8 cellular contexts compared by ENCODE assay signal in genomic region chr4:145179861-145180297, GRCh38. TPM values are rescaled to one million over a fixed set of nuclear protein-coding genes. Genes with fewer than 3 reads are reported as not detected.
DNase-seq lines count a peak whose midpoint lies in the region; ATAC-seq and TF ChIP-seq lines count a peak whose summit lies in the region.
"Not testable (repeated sequence)": the region's sequence is repeated elsewhere in the genome, so short reads cannot be mapped to it uniquely, and the experiment has no call there.

No MANE protein-coding gene starts in this region.

- peak overlapping the region; percentile 97 for H3K27ac Mint-ChIP-seq in activated CD4-positive, alpha-beta T cell treated with anti-CD3 and anti-CD28 coated beads, Interleukin-2, amount 10 ng/mL, durations not matched to agents 24 days and 14 days
- H3K27ac Mint-ChIP-seq in dendritic cell treated with granulocyte-macrophage colony-stimulating factor and Interleukin-4, amounts not matched to agents 40 ng/mL and 50 ng/mL, for 4 days = peak overlapping the region; percentile 89

- peak overlapping the region; percentile 86 for H3K4me3 ChIP-seq in AG04450 (ENCODE audit: low read depth, low read length)
- peak overlapping the region; percentile 83 for H3K4me3 ChIP-seq in psoas muscle

- not testable (repeated sequence) for TF ChIP-seq CTCF in AG04450 (IDR thresholded peaks at IDR 0.05; ENCODE audit: low read depth, low read length); psoas muscle (IDR thresholded peaks at IDR 0.05)

- H3K9me3 Mint-ChIP-seq in activated CD4-positive, alpha-beta T cell treated with anti-CD3 and anti-CD28 coated beads, Interleukin-2, amount 10 ng/mL, durations not matched to agents 24 days and 14 days; dendritic cell treated with granulocyte-macrophage colony-stimulating factor and Interleukin-4, amounts not matched to agents 40 ng/mL and 50 ng/mL, for 4 days: not testable (repeated sequence)

- H3K36me3 Mint-ChIP-seq in activated CD4-positive, alpha-beta T cell treated with anti-CD3 and anti-CD28 coated beads, Interleukin-2, amount 10 ng/mL, durations not matched to agents 24 days and 14 days (ENCODE audit: low read depth) = peaks cover 18% of the 10 kb centered on the region
- H3K36me3 Mint-ChIP-seq in dendritic cell treated with granulocyte-macrophage colony-stimulating factor and Interleukin-4, amounts not matched to agents 40 ng/mL and 50 ng/mL, for 4 days (ENCODE audit: low read depth) = not testable (repeated sequence)

- H3K27me3 Mint-ChIP-seq in activated CD4-positive, alpha-beta T cell treated with anti-CD3 and anti-CD28 coated beads, Interleukin-2, amount 10 ng/mL, durations not matched to agents 24 days and 14 days; dendritic cell treated with granulocyte-macrophage colony-stimulating factor and Interleukin-4, amounts not matched to agents 40 ng/mL and 50 ng/mL, for 4 days: not testable (repeated sequence)

- H3K27ac ChIP-seq in AG04450 (ENCODE audit: low read depth, low read length) (peak overlapping the region; percentile 80), psoas muscle (peak overlapping the region; percentile 97)

- H3K4me3 Mint-ChIP-seq in activated CD4-positive, alpha-beta T cell treated with anti-CD3 and anti-CD28 coated beads, Interleukin-2, amount 10 ng/mL, durations not matched to agents 24 days and 14 days = peak overlapping the region; percentile 95
- peak overlapping the region; percentile 80 for H3K4me3 Mint-ChIP-seq in dendritic cell treated with granulocyte-macrophage colony-stimulating factor and Interleukin-4, amounts not matched to agents 40 ng/mL and 50 ng/mL, for 4 days

- intact Hi-C loops in activated CD4-positive, alpha-beta T cell treated with anti-CD3 and anti-CD28 coated beads, Interleukin-2, amount 10 ng/mL, durations not matched to agents 24 days and 14 days (cut with micrococcal nuclease) = loop anchor here (1.0 to 10.0 kb wide), 10 partner anchors 49 to 1667 kb away; partner anchors contain the start of genes ABCE1, ANAPC10, MMAA and SMARCA5
- intact Hi-C loops in dendritic cell treated with granulocyte-macrophage colony-stimulating factor and Interleukin-4, amounts not matched to agents 40 ng/mL and 50 ng/mL, for 4 days (cut with micrococcal nuclease) = loop anchor here (1.0 to 5.0 kb wide), 3 partner anchors 82 to 432 kb away; partner anchors contain the start of genes ABCE1, ANAPC10 and SMAD1
- intact Hi-C loops in psoas muscle (cut with DNase I) = loop anchor here (5.0 to 10.0 kb wide), 3 partner anchors 302 to 1995 kb away; partner anchors contain the start of genes SMAD1 (in 1 of the 2) and USP38 (in 1 of the 2)

- ATAC-seq in GM18861 (IDR thresholded peaks at IDR 0.05; ENCODE audit: unreplicated experiment) (peak; percentile 7), HG02840 (IDR thresholded peaks at IDR 0.05; ENCODE audit: low FRiP score, unreplicated experiment) (peak; percentile 19), psoas muscle (peak in 3 of 4 donors; percentile 17 to 27 (median 23))

- not testable (repeated sequence) for DNase-seq in AG04450 (ENCODE audit: low read depth, low spot score); activated CD4-positive, alpha-beta T cell treated with anti-CD3 and anti-CD28 coated beads, Interleukin-2, amount 10 ng/mL, durations not matched to agents 24 days and 14 days; psoas muscle
- DNase-seq in NAMALWA (ENCODE audit: low spot score) (peak; percentile 53), iris pigment epithelial cell (ENCODE audit: low read depth) (peak; percentile 43)

- not testable (repeated sequence) for H3K9me3 ChIP-seq in AG04450 (ENCODE audit: control insufficient read depth, insufficient read depth, low read length); psoas muscle

- H3K27me3 ChIP-seq in AG04450 (ENCODE audit: control insufficient read depth, insufficient read depth, low read length); psoas muscle (ENCODE audit: insufficient read depth in 3 of 3, low read length in 2 of 3): not testable (repeated sequence)

- H3K4me1 Mint-ChIP-seq in activated CD4-positive, alpha-beta T cell treated with anti-CD3 and anti-CD28 coated beads, Interleukin-2, amount 10 ng/mL, durations not matched to agents 24 days and 14 days = peaks cover 26% of the 10 kb centered on the region
- H3K4me1 Mint-ChIP-seq in dendritic cell treated with granulocyte-macrophage colony-stimulating factor and Interleukin-4, amounts not matched to agents 40 ng/mL and 50 ng/mL, for 4 days (ENCODE audit: low read depth) = peaks cover 30% of the 10 kb centered on the region

- POLR2A ChIA-PET in AG04450 (lab: Yijun Ruan, JAX) = not testable (repeated sequence)

- 0 to 1% (median 1%) methylated on average over 40 to 57 of the region's 57 CpGs for WGBS in psoas muscle, 3 donors

- H3K4me1 ChIP-seq in psoas muscle = peaks cover 46% of the 10 kb centered on the region

- not testable (repeated sequence) for H3K36me3 ChIP-seq in psoas muscle (ENCODE audit: insufficient read depth in 1 of 2, low read depth in 1 of 2)

- CTCF ChIA-PET in AG04450 (lab: Charles Lee) = not testable (repeated sequence)

RNA-seq across cellular contexts. Expression of gene OTUD4, which starts 0.5 kb away (rescaled TPM):
- polyA plus RNA-seq in AG04450 (2011; rRNA removed) (19.7 and 27.1 TPM in 2 replicates), psoas muscle (10 to 100 TPM; 20.5 to 62.6 (median 22.7) TPM)
- 23.9 and 33.6 TPM in 2 replicates for polyA minus RNA-seq in AG04450 (2011; rRNA and poly(A)+ RNA removed)
- 81.2 and 86.4 TPM in 2 replicates for total RNA-seq in activated CD4-positive, alpha-beta T cell treated with anti-CD3 and anti-CD28 coated beads, Interleukin-2, amount 10 ng/mL, durations not matched to agents 24 days and 14 days
- total RNA-seq in psoas muscle = 10 to 100 TPM; 51.6 to 88.0 (median 56.5) TPM
